Comparison of ENCODE assay signal across 2 cellular contexts in genomic region chr17:82767041-82767754, GRCh38.
A peak's percentile ranks its signal among the peaks of the same experiment; 100 is the strongest.
TF ChIP-seq lines count a peak whose summit lies in the region.

No MANE protein-coding gene starts in this region.

TF ChIP-seq in HEK293, 187 proteins besides CTCF, POLR2A, EP300 and RAD21:
- TF ChIP-seq ZSCAN30 (tag by site-specific recombination; IDR thresholded peaks at IDR 0.05) (peak; percentile 54; the same call in 1 of the 2 replicates), ZNF704 (tag by site-specific recombination; IDR thresholded peaks at IDR 0.05) (no peak), PRDM1 (tag by site-specific recombination; IDR thresholded peaks at IDR 0.05) (no peak), ZNF391 (tag by site-specific recombination; IDR thresholded peaks at IDR 0.05; ENCODE audit: borderline replicate concordance, low read depth) (no peak), ZSCAN16 (tag by site-specific recombination; IDR thresholded peaks at IDR 0.05) (no peak), ZBTB44 (tag by site-specific recombination; IDR thresholded peaks at IDR 0.05) (no peak), ZNF274 (IDR thresholded peaks at IDR 0.05; ENCODE audit: low read length) (no peak), ZNF274 (tag by site-specific recombination; IDR thresholded peaks at IDR 0.05; ENCODE audit: borderline replicate concordance) (no peak), YY1 (tag by site-specific recombination; IDR thresholded peaks at IDR 0.05) (no peak), ZNF140 (tag by site-specific recombination; IDR thresholded peaks at IDR 0.05) (no peak), KLF10 (tag by site-specific recombination; IDR thresholded peaks at IDR 0.05) (no peak), ZNF600 (tag by site-specific recombination; IDR thresholded peaks at IDR 0.05) (peak; percentile 49; the same call in 1 of the 2 replicates), ZNF664 (tag by site-specific recombination; IDR thresholded peaks at IDR 0.05) (no peak), ZNF701 (tag by site-specific recombination; IDR thresholded peaks at IDR 0.05) (no peak), ZNF792 (tag by site-specific recombination; IDR thresholded peaks at IDR 0.05) (no peak), ZNF654 (tag by site-specific recombination; IDR thresholded peaks at IDR 0.05; ENCODE audit: low read depth) (peak; percentile 85), ZNF530 (tag by site-specific recombination; IDR thresholded peaks at IDR 0.05; ENCODE audit: low read depth) (no peak), ZNF211 (tag by site-specific recombination; IDR thresholded peaks at IDR 0.05; ENCODE audit: low read depth) (no peak), ZNF837 (tag by site-specific recombination; IDR thresholded peaks at IDR 0.05) (no peak), MZF1 (tag by site-specific recombination; IDR thresholded peaks at IDR 0.05; ENCODE audit: borderline replicate concordance) (no peak), ZNF658 (tag by site-specific recombination; IDR thresholded peaks at IDR 0.05) (no peak), ZBTB49 (tag by site-specific recombination; IDR thresholded peaks at IDR 0.05; ENCODE audit: low read depth) (no peak), ZNF2 (tag by site-specific recombination; IDR thresholded peaks at IDR 0.05) (peak; percentile 45; the same call in 1 of the 2 replicates), ZNF596 (tag by site-specific recombination; IDR thresholded peaks at IDR 0.05) (no peak), ZNF311 (tag by site-specific recombination; IDR thresholded peaks at IDR 0.05; ENCODE audit: borderline replicate concordance) (no peak), ZNF707 (tag by site-specific recombination; IDR thresholded peaks at IDR 0.05) (no peak)

TF ChIP-seq in endothelial cell of umbilical vein, 7 proteins besides CTCF, POLR2A, EP300 and RAD21:
- TF ChIP-seq MYC (IDR thresholded peaks at IDR 0.05; ENCODE audit: low read depth, low read length) (no peak), EZH2 (IDR thresholded peaks at IDR 0.05; ENCODE audit: borderline replicate concordance, low read depth, low read length, severe bottlenecking) (no peak), FOS (IDR thresholded peaks at IDR 0.05; ENCODE audit: borderline replicate concordance, insufficient read depth, low read length) (no peak), GATA2 (IDR thresholded peaks at IDR 0.05; ENCODE audit: insufficient read depth, insufficient read length, low read depth, low read length) (no peak), MAX (IDR thresholded peaks at IDR 0.05; ENCODE audit: insufficient read depth, insufficient read length) (no peak), POLR2AphosphoS5 (IDR thresholded peaks at IDR 0.05; ENCODE audit: insufficient read depth, low read depth, low read length) (no peak), JUN (IDR thresholded peaks at IDR 0.05; ENCODE audit: borderline replicate concordance, insufficient read depth, insufficient read length, low read depth) (no peak)
